In the genomic region with DNA sequence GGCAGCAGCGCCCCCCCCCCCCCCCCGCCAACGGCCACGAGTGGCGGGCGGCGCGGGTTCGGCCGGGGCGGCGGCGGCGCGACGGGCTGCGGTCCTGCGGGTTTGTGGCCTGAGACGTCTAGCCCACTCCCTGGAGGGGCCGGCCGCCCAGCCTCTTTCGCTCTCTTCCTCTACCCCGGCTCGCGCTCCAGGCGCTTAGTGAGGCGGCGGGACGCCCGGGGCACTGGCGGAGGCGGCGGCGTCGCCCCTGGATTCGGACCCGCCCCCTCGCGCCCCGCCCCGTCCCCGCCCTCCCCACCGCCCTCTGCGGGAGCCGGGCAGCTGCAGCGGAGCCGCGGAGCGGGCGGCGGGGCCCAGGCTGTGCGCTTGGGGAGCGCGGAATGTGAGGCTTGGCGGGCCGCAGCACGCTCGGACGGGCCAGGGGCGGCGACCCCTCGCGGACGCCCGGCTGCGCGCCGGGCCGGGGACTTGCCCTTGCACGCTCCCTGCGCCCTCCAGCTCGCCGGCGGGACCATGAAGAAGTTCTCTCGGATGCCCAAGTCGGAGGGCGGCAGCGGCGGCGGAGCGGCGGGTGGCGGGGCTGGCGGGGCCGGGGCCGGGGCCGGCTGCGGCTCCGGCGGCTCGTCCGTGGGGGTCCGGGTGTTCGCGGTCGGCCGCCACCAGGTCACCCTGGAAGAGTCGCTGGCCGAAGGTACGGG, we compare ENCODE assay signal across 8 cellular contexts. TPM values are rescaled to one million over a fixed set of nuclear protein-coding genes. Genes with fewer than 3 reads are reported as not detected.
A peak's percentile ranks its signal among the peaks of the same experiment; 100 is the strongest.
DNase-seq lines count a peak whose midpoint lies in the region; ATAC-seq and TF ChIP-seq lines count a peak whose summit lies in the region.

TSS of gene BMP2K (plus strand) at position 320 of the 698 bp plus-strand sequence. CDS start at position 514, 194 bp downstream.

- peaks cover 26% of the 10 kb centered on the region for H3K4me1 Mint-ChIP-seq in activated CD8-positive, alpha-beta memory T cell treated with anti-CD3 and anti-CD28 coated beads, Interleukin-2, amount 10 ng/mL, durations not matched to agents 7 days and 5 days

- no peaks in the 10 kb centered on the region for H3K27me3 ChIP-seq in BE2C
- H3K27me3 ChIP-seq in endocrine pancreas (ENCODE audit: control insufficient read depth, insufficient read depth, low read length), result no peaks in the 10 kb centered on the region

- H3K36me3 ChIP-seq in BE2C (no peaks in the 10 kb centered on the region), endocrine pancreas (ENCODE audit: control insufficient read depth, insufficient read depth, low read length) (no peaks in the 10 kb centered on the region), mesodermal cell (ENCODE audit: control insufficient read depth, insufficient read depth, low read length) (no peaks in the 10 kb centered on the region)

- no peak for TF ChIP-seq CTCF in BE2C (IDR thresholded peaks at IDR 0.05; ENCODE audit: low read depth, low read length)

- DNase-seq in BE2C, result peak; percentile 89
- DNase-seq in NCI-H69 (lab: John Stamatoyannopoulos, UW), result peak; percentile 87
- DNase-seq in activated CD8-positive, alpha-beta memory T cell treated with anti-CD3 and anti-CD28 coated beads, Interleukin-2, amount 10 ng/mL, durations not matched to agents 7 days and 5 days, result peak; percentile 83
- DNase-seq in stimulated activated CD8-positive, alpha-beta memory T cell treated with anti-CD3 and anti-CD28 coated beads, Interleukin-15, amount 100 ng/mL, for 4 hours (ENCODE audit: low read depth in 2 of 2), result peak; percentile 46 to 66

- no peaks in the 10 kb centered on the region for H3K27me3 Mint-ChIP-seq in activated CD8-positive, alpha-beta memory T cell treated with anti-CD3 and anti-CD28 coated beads, Interleukin-2, amount 10 ng/mL, durations not matched to agents 7 days and 5 days

- H3K4me3 Mint-ChIP-seq in activated CD8-positive, alpha-beta memory T cell treated with anti-CD3 and anti-CD28 coated beads, Interleukin-2, amount 10 ng/mL, durations not matched to agents 7 days and 5 days, result peak within 1 kb of the TSS; percentile 92

- no peaks in the 10 kb centered on the region for H3K36me3 Mint-ChIP-seq in activated CD8-positive, alpha-beta memory T cell treated with anti-CD3 and anti-CD28 coated beads, Interleukin-2, amount 10 ng/mL, durations not matched to agents 7 days and 5 days

- no peaks in the 10 kb centered on the region for H3K9me3 Mint-ChIP-seq in activated CD8-positive, alpha-beta memory T cell treated with anti-CD3 and anti-CD28 coated beads, Interleukin-2, amount 10 ng/mL, durations not matched to agents 7 days and 5 days (ENCODE audit: low read depth)

- H3K4me3 ChIP-seq in BE2C (ENCODE audit: low read depth, low read length), result peak within 1 kb of the TSS; percentile 87
- peak within 1 kb of the TSS; percentile 84 for H3K4me3 ChIP-seq in endocrine pancreas (ENCODE audit: control insufficient read depth, insufficient read depth, low read length)
- peak within 1 kb of the TSS; percentile 82 for H3K4me3 ChIP-seq in mesodermal cell (ENCODE audit: extremely low read depth, insufficient read depth, low read length, poor library complexity, severe bottlenecking)

- H3K9me3 ChIP-seq in BE2C, result no peaks in the 10 kb centered on the region
- H3K9me3 ChIP-seq in endocrine pancreas (ENCODE audit: control insufficient read depth, low read length), result no peaks in the 10 kb centered on the region
- H3K9me3 ChIP-seq in mesodermal cell (ENCODE audit: control insufficient read depth, low read length), result no peaks in the 10 kb centered on the region

- WGBS in mesodermal cell (ENCODE audit: insufficient coverage in 2 of 2), 2 experiments, result 0% methylated on average over 32 to 63 of the region's 100 CpGs

- H3K9ac ChIP-seq in endocrine pancreas (ENCODE audit: control insufficient read depth, insufficient read depth, low read length), result peak within 1 kb of the TSS; percentile 96

- H3K4me1 ChIP-seq in BE2C, result no peaks in the 10 kb centered on the region; the same call in 1 of the 2 replicates
- peaks cover 22% of the 10 kb centered on the region for H3K4me1 ChIP-seq in endocrine pancreas (ENCODE audit: control insufficient read depth, insufficient read depth, low read length)
- peaks cover 15% of the 10 kb centered on the region for H3K4me1 ChIP-seq in mesodermal cell (ENCODE audit: control insufficient read depth, insufficient read depth, low read length, poor library complexity, severe bottlenecking)

- peak within 1 kb of the TSS; percentile 95 for H3K27ac ChIP-seq in mesodermal cell (ENCODE audit: low read depth, low read length, severe bottlenecking)

- CTCF ChIA-PET in activated CD8-positive, alpha-beta memory T cell treated with anti-CD3 and anti-CD28 coated beads, Interleukin-2, amount 10 ng/mL, durations not matched to agents 7 days and 5 days (lab: Charles Lee), result interaction anchor here (1.1 kb wide), 1 partner anchor 162 kb away, joined by 4 read pairs; no protein-coding TSS in a partner anchor

- peak within 1 kb of the TSS; percentile 95 for H3K27ac Mint-ChIP-seq in activated CD8-positive, alpha-beta memory T cell treated with anti-CD3 and anti-CD28 coated beads, Interleukin-2, amount 10 ng/mL, durations not matched to agents 7 days and 5 days

- peak; percentile 32 for ATAC-seq in GM18870 (IDR thresholded peaks at IDR 0.05; ENCODE audit: unreplicated experiment)
- peak; percentile 61 for ATAC-seq in HG03103 (IDR thresholded peaks at IDR 0.05; ENCODE audit: low read depth, unreplicated experiment)
- ATAC-seq in activated CD8-positive, alpha-beta memory T cell treated with anti-CD3 and anti-CD28 coated beads, Interleukin-2, amount 10 ng/mL, durations not matched to agents 7 days and 5 days, result peak; percentile 86

RNA-seq across cellular contexts. Expression of gene BMP2K, which starts in this region (rescaled TPM):
- 2.8 TPM for polyA plus RNA-seq in BE2C (2012; ENCODE audit: insufficient read depth, insufficient read length, low read depth)
- 10 to 100 TPM; 17.8 to 30.5 TPM for total RNA-seq in activated CD8-positive, alpha-beta memory T cell treated with anti-CD3 and anti-CD28 coated beads, Interleukin-2, amount 10 ng/mL, durations not matched to agents 7 days and 5 days
- polyA plus RNA-seq in mesodermal cell (2013, experiment 1 of 2), result 37.0 TPM
- 34.6 TPM for polyA plus RNA-seq in mesodermal cell (2013, experiment 2 of 2)

Comparison
In these comparisons a context has a peak if more than half of its experiments do, and no peak if none do; other contexts are left out.
1. Peak in every context shown above with its lines: DNase-seq, ATAC-seq, H3K4me3 ChIP-seq and H3K27ac ChIP-seq.
2. ATAC-seq: peak in every context shown above with its lines; median percentile 86 in activated CD8-positive, alpha-beta memory T cell treated with anti-CD3 and anti-CD28 coated beads, Interleukin-2, amount 10 ng/mL, durations not matched to agents 7 days and 5 days; 61 in HG03103; 32 in GM18870.